32 cellular contexts compared by ENCODE assay signal in the genomic region with DNA sequence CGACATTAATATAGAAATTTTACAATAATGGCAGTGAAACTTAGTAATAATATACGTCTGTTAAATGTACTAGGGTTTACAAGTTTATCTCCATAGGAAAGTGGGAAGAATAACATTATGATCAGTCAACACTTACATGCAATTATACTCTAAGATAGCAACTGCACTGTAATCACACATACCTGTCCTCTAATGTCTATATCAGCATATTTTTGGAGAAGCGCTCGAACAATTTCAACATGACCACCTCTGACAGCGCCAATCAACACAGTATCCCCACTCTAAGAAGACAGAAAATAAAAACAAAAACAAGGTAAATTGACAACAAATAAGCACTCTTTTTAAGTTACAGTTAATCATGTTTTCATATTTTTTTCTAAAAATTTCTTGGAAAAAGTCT. TPM values are rescaled to one million over a fixed set of nuclear protein-coding genes. Genes with fewer than 3 reads are reported as not detected.
DNase-seq lines count a peak whose midpoint lies in the region; ATAC-seq, FAIRE-seq and TF ChIP-seq lines count a peak whose summit lies in the region.
"Had no signal": no experiment of that assay in that cellular context is flagged by ENCODE, and none has a peak within 500 bp of the region (broad histone marks: within the 10 kb centered on the region; RNA-seq: fewer than 3 reads in every experiment).

No MANE protein-coding gene starts in this region.

- TF ChIP-seq POLR2A in HepG2 (IDR thresholded peaks at IDR 0.05; ENCODE audit: insufficient read depth in 1 of 2, low read depth in 2 of 2, low read length in 2 of 2) (no peak), right lobe of liver (IDR thresholded peaks at IDR 0.05) (no peak), A549 (IDR thresholded peaks at IDR 0.05; ENCODE audit: low read length) (no peak), K562 (conservative IDR thresholded peaks at IDR 0.05) (no peak), upper lobe of left lung (IDR thresholded peaks at IDR 0.05) (no peak), esophagus squamous epithelium (IDR thresholded peaks at IDR 0.05) (no peak)

- TF ChIP-seq CTCF in HepG2 (CRISPR knock-in tag; IDR thresholded peaks at IDR 0.05), result no peak
- no peak for TF ChIP-seq CTCF in right lobe of liver (IDR thresholded peaks at IDR 0.05)
- no peak for TF ChIP-seq CTCF in A549 (IDR thresholded peaks at IDR 0.05)
- no peak for TF ChIP-seq CTCF in K562 (IDR thresholded peaks at IDR 0.05 in 2 of 3, conservative IDR thresholded peaks at IDR 0.05 in 1 of 3; ENCODE audit: insufficient read depth in 2 of 3, low read depth in 1 of 3, low read length in 3 of 3)
- no peak for TF ChIP-seq CTCF in upper lobe of left lung (IDR thresholded peaks at IDR 0.05)
- no peak for TF ChIP-seq CTCF in esophagus squamous epithelium (IDR thresholded peaks at IDR 0.05)

- TF ChIP-seq EP300 in HepG2 (IDR thresholded peaks at IDR 0.05; ENCODE audit: low read depth in 2 of 2, low read length in 2 of 2) (no peak), HepG2 (CRISPR knock-in tag; IDR thresholded peaks at IDR 0.05; ENCODE audit: borderline replicate concordance) (no peak), A549 (IDR thresholded peaks at IDR 0.05) (no peak), K562 (IDR thresholded peaks at IDR 0.05; ENCODE audit: low read length) (no peak), upper lobe of left lung (IDR thresholded peaks at IDR 0.05) (no peak)

- DNase-seq in HepG2 (ENCODE audit: low spot score), result no peak
- no peak for DNase-seq in right lobe of liver
- DNase-seq in A549 (ENCODE audit: low read depth in 1 of 2, low spot score in 1 of 2), result no peak
- DNase-seq in K562 (ENCODE audit: extremely low read depth in 1 of 4, low spot score in 3 of 4), result no peak
- no peak for DNase-seq in upper lobe of left lung
- DNase-seq in esophagus squamous epithelium (lab: John Stamatoyannopoulos, UW), result no peak
- DNase-seq: 8988T; ACHN; AML-193; BE2C; C1 segment of cervical spinal cord; Caco-2; Calu3; CD4-positive, alpha-beta memory T cell; CD4-positive, alpha-beta T cell; CD4-positive, CD25-positive, alpha-beta regulatory T cell; CD8-positive, alpha-beta memory T cell; CD8-positive, alpha-beta T cell; COR-L47; DMS 273 treated with DMSO at 0.1 percent for 48 hours; DMS153; DMS53; DMS79; DMS79 treated with DMSO at 0.1 percent for 48 hours; DND-41; EL had no signal

- H3K4me3 ChIP-seq in HepG2 (replicated peaks in 1 of 3; ENCODE audit: insufficient read depth in 1 of 3, low read depth in 2 of 3, low read length in 3 of 3), result no peak overlapping the region
- H3K4me3 ChIP-seq in right lobe of liver, result no peak overlapping the region
- no peak overlapping the region for H3K4me3 ChIP-seq in A549
- H3K4me3 ChIP-seq in K562, result no peak overlapping the region
- H3K4me3 ChIP-seq in upper lobe of left lung, result no peak overlapping the region
- H3K4me3 ChIP-seq in esophagus squamous epithelium, result no peak overlapping the region
- H3K4me3 ChIP-seq: BLaER1; BLaER1 treated with 17β-estradiol and CSF1 and Interleukin-3, amounts not matched to agents 10 nM and 100 nM had no signal

- no peak for FAIRE-seq in HepG2 (lab: Jason Lieb, UNC)
- FAIRE-seq in A549 (lab: Jason Lieb, UNC), result no peak
- no peak for FAIRE-seq in K562 (lab: Jason Lieb, UNC)
- FAIRE-seq: A204.1, D721Med had no signal

- BruUV-seq in HepG2 (replicated peaks; lab: Mats Ljungman, UMichigan) (no TSS peak), K562 (replicated peaks; lab: Mats Ljungman, UMichigan) (no TSS peak)

- 95% methylated on average over 5 of the region's 5 CpGs for WGBS in HepG2 (ENCODE audit: low lambda C conversion rate)
- 97% methylated on average over 5 of the region's 5 CpGs for WGBS in right lobe of liver (ENCODE audit: insufficient coverage, low coverage, low lambda C conversion rate, missing lambda C conversion rate)
- WGBS in A549 (ENCODE audit: missing lambda C conversion rate), result 94% methylated on average over 5 of the region's 5 CpGs
- 88% methylated on average over 5 of the region's 5 CpGs for whole genome bisulfite sequencing in K562 (ENCODE audit: insufficient coverage, low coverage, missing lambda C conversion rate)
- 96 to 97% methylated on average over 5 of the region's 5 CpGs for WGBS in upper lobe of left lung, 2 donors
- WGBS in esophagus squamous epithelium, 2 donors, result 81 to 96% methylated on average over 5 of the region's 5 CpGs

- H3K9me3 ChIP-seq in HepG2 (ENCODE audit: low read length), result no peaks in the 10 kb centered on the region
- no peaks in the 10 kb centered on the region for H3K9me3 ChIP-seq in right lobe of liver
- no peaks in the 10 kb centered on the region for H3K9me3 ChIP-seq in A549
- no peaks in the 10 kb centered on the region for H3K9me3 ChIP-seq in K562 (replicated peaks; ENCODE audit: control insufficient read depth, insufficient read depth, low read depth, low read length)
- no peaks in the 10 kb centered on the region for H3K9me3 ChIP-seq in upper lobe of left lung
- no peaks in the 10 kb centered on the region for H3K9me3 ChIP-seq in esophagus squamous epithelium
- H3K9me3 ChIP-seq: BE2C; BLaER1; BLaER1 treated with 17β-estradiol and CSF1 and Interleukin-3, amounts not matched to agents 10 nM and 100 nM; Caco-2 had no signal

- POLR2A ChIA-PET in HepG2 (lab: Yijun Ruan, JAX) (no interaction called here), A549 (lab: Yijun Ruan, JAX) (no interaction called here), K562 (lab: Yijun Ruan, JAX) (no interaction called here)

- H4K20me1 ChIP-seq in HepG2 (ENCODE audit: insufficient read depth, low read length) (no peaks in the 10 kb centered on the region), K562 (replicated peaks; ENCODE audit: control insufficient read depth, insufficient read depth, low read length) (no peaks in the 10 kb centered on the region)
- H4K20me1 ChIP-seq: BLaER1 had no signal

- H3K9me1 ChIP-seq in K562 (ENCODE audit: control insufficient read depth, insufficient read depth, low read length), result no peaks in the 10 kb centered on the region

- intact Hi-C loops in HepG2 (cut with micrococcal nuclease; ENCODE audit: unreplicated experiment), result no loop called here
- intact Hi-C loops in right lobe of liver (cut with DNase I), result no loop called here
- intact Hi-C loops in K562 (cut with micrococcal nuclease), result no loop called here
- intact Hi-C loops in esophagus squamous epithelium (cut with DNase I), result no loop called here

- no peaks in the 10 kb centered on the region for H3K79me2 ChIP-seq in HepG2 (ENCODE audit: insufficient read depth, low read length)
- H3K79me2 ChIP-seq in K562 (ENCODE audit: control insufficient read depth, insufficient read depth, low read length), result no peaks in the 10 kb centered on the region

- no peak overlapping the region for H2AFZ ChIP-seq in HepG2 (ENCODE audit: low read length)
- H2AFZ ChIP-seq in K562 (ENCODE audit: low read depth, low read length), result no peak overlapping the region

- H3K36me3 ChIP-seq in HepG2 (replicated peaks in 1 of 2; ENCODE audit: control insufficient read depth in 1 of 2, insufficient read depth in 2 of 2, low read length in 2 of 2) (peaks cover 25 to 61% of the 10 kb centered on the region in 2 experiments), right lobe of liver (peaks cover 0 to 45% (median 11%) of the 10 kb centered on the region in 4 donors), K562 (ENCODE audit: control insufficient read depth, insufficient read depth, low read length) (peaks cover 78% of the 10 kb centered on the region), upper lobe of left lung (peaks cover 9 to 76% (median 42%) of the 10 kb centered on the region in 4 donors), esophagus squamous epithelium (peaks cover 6 to 84% (median 13%) of the 10 kb centered on the region in 3 donors)

- ATAC-seq in HepG2 (no peak), right lobe of liver (no peak), A549 (no peak), K562 (no peak), upper lobe of left lung (ENCODE audit: low FRiP score in 2 of 2) (no peak)
- ATAC-seq: CD8-positive, alpha-beta T cell had no signal

- H3K27me3 ChIP-seq in HepG2 (ENCODE audit: control insufficient read depth in 1 of 2, insufficient read depth in 2 of 2, low read length in 2 of 2) (no peaks in the 10 kb centered on the region), right lobe of liver (no peaks in the 10 kb centered on the region), K562 (ENCODE audit: control insufficient read depth in 2 of 2, insufficient read depth in 2 of 2, low read length in 2 of 2) (no peaks in the 10 kb centered on the region), upper lobe of left lung (no peaks in the 10 kb centered on the region), esophagus squamous epithelium (no peaks in the 10 kb centered on the region)
- H3K27me3 ChIP-seq: BE2C; BLaER1; BLaER1 treated with 17β-estradiol and CSF1 and Interleukin-3, amounts not matched to agents 10 nM and 100 nM had no signal

- no peak overlapping the region for H3K27ac ChIP-seq in HepG2 (ENCODE audit: extremely low read length, insufficient read depth, low read length)
- no peak overlapping the region for H3K27ac ChIP-seq in right lobe of liver
- H3K27ac ChIP-seq in A549, result no peak overlapping the region
- no peak overlapping the region for H3K27ac ChIP-seq in K562 (ENCODE audit: extremely low read depth, low read depth, low read length)
- no peak overlapping the region for H3K27ac ChIP-seq in upper lobe of left lung
- H3K27ac ChIP-seq in esophagus squamous epithelium, result no peak overlapping the region
- H3K27ac ChIP-seq: 22Rv1; BLaER1; BLaER1 treated with 17β-estradiol and CSF1 and Interleukin-3, amounts not matched to agents 10 nM and 100 nM; C4-2B had no signal

- H3K9ac ChIP-seq in HepG2 (ENCODE audit: insufficient read depth, low read depth, low read length) (no peak overlapping the region), K562 (ENCODE audit: insufficient read depth in 1 of 2, low read depth in 2 of 2, low read length in 2 of 2) (no peak overlapping the region)
- H3K9ac ChIP-seq: BLaER1; BLaER1 treated with 17β-estradiol and CSF1 and Interleukin-3, amounts not matched to agents 10 nM and 100 nM had no signal

- no peak overlapping the region for H3K4me2 ChIP-seq in HepG2 (ENCODE audit: low read depth, low read length)
- no peak overlapping the region for H3K4me2 ChIP-seq in A549
- no peak overlapping the region for H3K4me2 ChIP-seq in K562 (ENCODE audit: insufficient read depth, low read length)
- H3K4me2 ChIP-seq: BLaER1; BLaER1 treated with 17β-estradiol and CSF1 and Interleukin-3, amounts not matched to agents 10 nM and 100 nM had no signal

- TF ChIP-seq RAD21 in HepG2 (CRISPR knock-in tag; IDR thresholded peaks at IDR 0.05), result no peak
- TF ChIP-seq RAD21 in A549 (conservative IDR thresholded peaks at IDR 0.05 in 1 of 2, IDR thresholded peaks at IDR 0.05 in 1 of 2), result no peak
- TF ChIP-seq RAD21 in K562 (CRISPR knock-in tag; conservative IDR thresholded peaks at IDR 0.05 in 1 of 2, IDR thresholded peaks at IDR 0.05 in 1 of 2), result no peak

- H3K4me1 ChIP-seq in HepG2 (ENCODE audit: insufficient read depth, low read length), result peaks cover 5% of the 10 kb centered on the region; the same call in 1 of the 2 replicates
- peaks cover 0 to 13% (median 0%) of the 10 kb centered on the region in 4 donors for H3K4me1 ChIP-seq in right lobe of liver
- peaks cover 20% of the 10 kb centered on the region for H3K4me1 ChIP-seq in A549
- peaks cover 7 to 17% of the 10 kb centered on the region in 2 experiments; a peak in 4 of 5 replicates for H3K4me1 ChIP-seq in K562 (replicated peaks in 1 of 2; ENCODE audit: control insufficient read depth in 2 of 2, insufficient read depth in 2 of 2, low read length in 2 of 2)
- peaks cover 3 to 21% (median 11%) of the 10 kb centered on the region in 4 donors for H3K4me1 ChIP-seq in upper lobe of left lung
- peaks cover 0 to 15% (median 0%) of the 10 kb centered on the region in 3 donors for H3K4me1 ChIP-seq in esophagus squamous epithelium
- H3K4me1 ChIP-seq: BLaER1; BLaER1 treated with 17β-estradiol and CSF1 and Interleukin-3, amounts not matched to agents 10 nM and 100 nM; Caco-2 had no signal

- CTCF ChIA-PET in HepG2 (lab: Yijun Ruan, JAX; ENCODE audit: low intra/inter-chr PET ratio, low total read pairs), result no interaction called here
- CTCF ChIA-PET in A549 (lab: Yijun Ruan, JAX), result interaction anchor here (1.2 kb wide), 1 partner anchor 1682 kb away, joined by 3 read pairs; no protein-coding TSS in a partner anchor
- CTCF ChIA-PET in K562 (lab: Yijun Ruan, JAX; ENCODE audit: low intra/inter-chr PET ratio), result no interaction called here

- in situ Hi-C loops in HepG2 (cut with HindIII; ENCODE audit: extremely low pct_ligation_motif_present, low pct_unique_long_range_greater_than_20kb), result no loop called here
- in situ Hi-C loops in K562 (cut with MboI), result no loop called here

RNA-seq across cellular contexts. Expression of gene KIDINS220, which starts 37.2 kb away (rescaled TPM):
- 22.4 and 32.3 TPM in 2 replicates for total RNA-seq in HepG2 (2016; rRNA removed; fragmentation: Illumina TruSeq; extraction: Trizol)
- 3.3 and 4.9 TPM in 2 replicates for total RNA-seq in HepG2 (2016; cell fraction: cytosol; rRNA removed; fragmentation: Illumina TruSeq; extraction: Trizol; ENCODE audit: low read depth)
- total RNA-seq in HepG2 (2016; cell fraction: insoluble cytoplasmic fraction; rRNA removed; fragmentation: Illumina TruSeq; extraction: Trizol), result 22.9 and 30.7 TPM in 2 replicates
- total RNA-seq in HepG2 (2016; cell fraction: membrane; rRNA removed; fragmentation: Illumina TruSeq; extraction: Trizol), result 5.4 and 7.1 TPM in 2 replicates
- total RNA-seq in HepG2 (2016; cell fraction: nucleus; rRNA removed; fragmentation: Illumina TruSeq; extraction: Trizol), result 67.0 and 70.2 TPM in 2 replicates
- polyA plus RNA-seq in HepG2 (2011; rRNA removed), result 24.3 and 25.2 TPM in 2 replicates
- polyA plus RNA-seq in HepG2 (2011; cell fraction: cytosol; rRNA removed), result 17.3 and 21.0 TPM in 2 replicates
- polyA plus RNA-seq in HepG2 (2011; cell fraction: nucleus; rRNA removed), result 39.1 and 40.8 TPM in 2 replicates
- 18.0 and 22.9 TPM in 2 replicates for polyA plus RNA-seq in HepG2 (2012)
- polyA plus RNA-seq in HepG2 (2016; cell fraction: cytosol; fragmentation: Illumina TruSeq; extraction: Trizol; ENCODE audit: low read depth), result 0.63 and 0.76 TPM in 2 replicates
- 10.6 and 10.9 TPM in 2 replicates for polyA plus RNA-seq in HepG2 (2016; cell fraction: insoluble cytoplasmic fraction; fragmentation: Illumina TruSeq; extraction: Trizol; ENCODE audit: low read depth)
- polyA plus RNA-seq in HepG2 (2016; cell fraction: membrane; fragmentation: Illumina TruSeq; extraction: Trizol; ENCODE audit: low read depth), result 1.1 and 1.4 TPM in 2 replicates
- polyA plus RNA-seq in HepG2 (2016; cell fraction: nucleus; fragmentation: Illumina TruSeq; extraction: Trizol; ENCODE audit: insufficient read depth, low read depth), result 40.0 and 48.7 TPM in 2 replicates
- 69.7 and 110 TPM in 2 replicates for polyA minus RNA-seq in HepG2 (2011; rRNA and poly(A)+ RNA removed; ENCODE audit: low replicate concordance)
- 23.3 and 31.7 TPM in 2 replicates for polyA minus RNA-seq in HepG2 (2011; cell fraction: cytosol; rRNA and poly(A)+ RNA removed)
- polyA minus RNA-seq in HepG2 (2011; cell fraction: nucleus; rRNA and poly(A)+ RNA removed), result 194 and 209 TPM in 2 replicates
- total RNA-seq in right lobe of liver, result 10 to 100 TPM; 17.0 to 24.8 (median 21.5) TPM
- 38.5 and 45.9 TPM in 2 replicates for polyA plus RNA-seq in A549 (2011; rRNA removed)
- 7.1 and 10.7 TPM in 2 replicates for polyA plus RNA-seq in A549 (2012; cell fraction: cytosol; rRNA removed)
- polyA plus RNA-seq in A549 (2012; cell fraction: nucleus; rRNA removed), result 21.2 and 33.0 TPM in 2 replicates
- 16.4 to 16.9 TPM (median 16.5 TPM) in 3 replicates for polyA plus RNA-seq in A549 (2017; fragmentation: RNase III; extraction: RNeasy Plus Mini Kit Qiagen cat#74134 plus additional on column Dnase treatment)
- 82.6 and 87.3 TPM in 2 replicates for polyA minus RNA-seq in A549 (2011; rRNA and poly(A)+ RNA removed)
- 91.0 and 238 TPM in 2 replicates for total RNA-seq in K562 (2011; cell fraction: chromatin; rRNA removed; ENCODE audit: low replicate concordance)
- 47.0 and 55.5 TPM in 2 replicates for total RNA-seq in K562 (2011; cell fraction: nucleolus; rRNA removed)
- 117 and 146 TPM in 2 replicates for total RNA-seq in K562 (2011; cell fraction: nucleoplasm; rRNA removed)
- total RNA-seq in K562 (2014; rRNA removed), result 34.5 and 35.6 TPM in 2 replicates
- total RNA-seq in K562 (2014; rRNA removed; fragmentation: Illumina TruSeq; extraction: Trizol), result 41.5 and 45.6 TPM in 2 replicates
- total RNA-seq in K562 (2015; rRNA removed; fragmentation: Illumina TruSeq; extraction: Trizol), result 44.0 and 46.1 TPM in 2 replicates
- 33.8 and 34.4 TPM in 2 replicates for total RNA-seq in K562 (2021)
- 34.0 and 48.0 TPM in 2 replicates for polyA plus RNA-seq in K562 (2011; rRNA removed)
- polyA plus RNA-seq in K562 (2011; cell fraction: cytosol; rRNA removed), result 43.3 and 78.7 TPM in 2 replicates
- 50.1 and 51.6 TPM in 2 replicates for polyA plus RNA-seq in K562 (2011; cell fraction: nucleus; rRNA removed)
- 19.8 and 24.3 TPM in 2 replicates for polyA plus RNA-seq in K562 (2012)
- 31.0 and 34.1 TPM in 2 replicates for polyA plus RNA-seq in K562 (2014; fragmentation: Illumina TruSeq; extraction: Trizol)
- polyA plus RNA-seq in K562 (2014; fragmentation: Nextera tagmentation; extraction: Ambion mirVana), result 10 to 100 TPM; 15.2 to 18.2 TPM
- polyA plus RNA-seq in K562 (2014; rRNA removed), result 25.5 and 28.3 TPM in 2 replicates
- polyA minus RNA-seq in K562 (2011; rRNA and poly(A)+ RNA removed), result 120 and 125 TPM in 2 replicates
- polyA minus RNA-seq in K562 (2011; cell fraction: cytosol; rRNA and poly(A)+ RNA removed), result 32.9 and 46.0 TPM in 2 replicates
- polyA minus RNA-seq in K562 (2011; cell fraction: nucleus; rRNA and poly(A)+ RNA removed), result 80.1 and 122 TPM in 2 replicates
- total RNA-seq in upper lobe of left lung, result 100 to 1,000 TPM in 2 of 6 donors, 10 to 100 TPM in 4; 58.2 to 136 (median 69.9) TPM
- total RNA-seq in esophagus squamous epithelium, result 10 to 100 TPM; 27.4 to 58.7 (median 35.7) TPM

Comparison
In these comparisons a context has a peak if more than half of its experiments do, and no peak if none do; other contexts are left out.
1. Of the 241 proteins assayed by ChIP-seq in both HepG2 and K562: peak only in HepG2: MAFF and MAFK; only in K562: none; in both: none; in neither: 239.